In the genomic region with DNA sequence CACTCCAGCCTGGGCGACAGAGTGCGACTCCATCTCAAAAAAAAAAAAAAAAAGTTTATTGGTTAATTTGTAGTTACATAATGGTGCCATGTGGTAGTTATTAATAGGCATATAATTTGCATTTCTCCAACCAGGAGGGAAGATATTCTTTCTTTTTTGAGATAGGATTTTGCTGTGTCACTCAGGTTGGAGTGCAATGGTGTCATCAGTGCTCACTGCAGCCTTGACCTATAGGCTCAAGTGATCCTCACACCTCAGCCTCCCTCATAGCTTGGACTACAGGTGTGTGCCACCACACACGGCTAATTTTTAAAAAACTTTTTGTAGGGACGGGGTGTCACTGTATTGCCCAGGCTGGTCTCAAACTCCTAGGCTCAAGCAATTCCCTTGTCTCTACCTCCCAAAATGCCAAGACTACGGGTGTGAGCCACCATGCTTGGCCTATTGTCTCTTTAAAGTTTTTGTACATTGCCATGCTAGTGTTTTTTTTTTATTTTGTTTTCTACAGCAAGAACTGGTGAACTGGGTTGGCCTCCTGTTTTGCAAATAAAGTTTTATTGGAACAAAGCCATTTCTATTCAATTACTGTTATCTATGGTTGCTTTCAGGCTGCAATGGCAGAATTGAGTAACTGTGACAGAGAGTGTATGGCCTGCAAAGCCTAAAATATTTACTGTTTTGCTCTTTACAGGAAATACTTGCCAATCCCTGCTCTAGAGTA, we compare ENCODE assay signal across 2 cellular contexts.
TF ChIP-seq lines count a peak whose summit lies in the region.

No MANE protein-coding gene starts in this region.

TF ChIP-seq in K562, 482 proteins besides CTCF, POLR2A, EP300 and RAD21 (continues in another document):
- TF ChIP-seq ZNF764 (CRISPR knock-in tag; IDR thresholded peaks at IDR 0.05; ENCODE audit: low read depth) (no peak), CBX5 (IDR thresholded peaks at IDR 0.05; ENCODE audit: borderline replicate concordance, low read depth) (no peak), CREB3L1 (IDR thresholded peaks at IDR 0.05; ENCODE audit: borderline replicate concordance, low read depth) (no peak), ZBTB5 (IDR thresholded peaks at IDR 0.05) (no peak), ZNF408 (CRISPR knock-in tag; IDR thresholded peaks at IDR 0.05; ENCODE audit: low read depth) (no peak), KLF6 (CRISPR knock-in tag; IDR thresholded peaks at IDR 0.05; ENCODE audit: borderline replicate concordance) (no peak), CREM (IDR thresholded peaks at IDR 0.05; ENCODE audit: low read depth) (no peak), SMARCC2 (IDR thresholded peaks at IDR 0.05; ENCODE audit: low read depth) (no peak), NR1H2 (CRISPR knock-in tag; IDR thresholded peaks at IDR 0.05) (no peak), HDGF (IDR thresholded peaks at IDR 0.05) (no peak), LCOR (CRISPR knock-in tag; IDR thresholded peaks at IDR 0.05) (no peak), ZNF766 (CRISPR knock-in tag; conservative IDR thresholded peaks at IDR 0.05) (no peak), ZFP91 (CRISPR knock-in tag; IDR thresholded peaks at IDR 0.05) (no peak), PTRF (tag; IDR thresholded peaks at IDR 0.05) (no peak), MNT (conservative IDR thresholded peaks at IDR 0.05) (no peak), PKNOX1 (IDR thresholded peaks at IDR 0.05) (0 out of 2 replicates have a peak, but pooled peaks have one; percentile 13), ELF1 (tag; IDR thresholded peaks at IDR 0.05) (no peak), SIX5 (IDR thresholded peaks at IDR 0.05; ENCODE audit: borderline replicate concordance in 1 of 2, insufficient read depth in 1 of 2, low read depth in 1 of 2, low read length in 2 of 2) (no peak)

TF ChIP-seq in GM23338, 12 proteins besides CTCF, POLR2A, EP300 and RAD21:
- TF ChIP-seq STAT1 (IDR thresholded peaks at IDR 0.05; ENCODE audit: unreplicated experiment) (no peak), ZNF114 (CRISPR knock-in tag; IDR thresholded peaks at IDR 0.05) (no peak), EZH2 (IDR thresholded peaks at IDR 0.05; ENCODE audit: low read depth, unreplicated experiment) (no peak)
